In the genomic region with DNA sequence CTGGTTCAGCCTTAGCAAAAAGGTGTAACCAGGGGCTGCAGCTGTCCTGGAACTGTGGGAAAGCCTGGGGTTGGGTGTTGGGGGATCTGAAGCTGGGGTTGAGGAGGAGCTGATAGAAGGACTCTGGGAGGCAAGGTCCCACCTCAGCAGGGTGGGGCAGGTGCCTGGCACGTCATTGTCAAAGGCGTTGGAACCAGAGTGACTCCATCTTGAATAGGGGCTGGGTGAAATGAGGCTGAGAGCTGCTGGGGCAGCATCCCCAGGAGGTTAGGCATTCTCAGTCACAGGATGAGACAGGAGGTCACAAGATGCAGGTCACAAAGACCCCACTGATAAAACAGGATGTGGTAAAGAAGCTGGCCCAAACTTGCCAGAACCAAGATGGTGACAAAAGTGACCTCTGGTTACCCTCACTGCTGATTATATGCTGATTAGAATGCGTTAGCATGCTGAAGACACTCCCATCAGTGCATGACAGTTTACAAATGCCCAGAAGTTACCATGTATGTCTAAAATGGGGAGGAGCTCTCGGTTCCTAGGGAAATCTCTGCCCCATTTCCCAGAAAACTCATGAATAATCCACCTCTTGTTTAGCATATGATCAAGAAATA, we compare ENCODE assay signal across 1 cellular context.
TF ChIP-seq lines count a peak whose summit lies in the region.

No MANE protein-coding gene starts in this region.

TF ChIP-seq in WTC11, 78 proteins besides CTCF, POLR2A, EP300 and RAD21 (continued from another document):
- TF ChIP-seq, protein P1, sequence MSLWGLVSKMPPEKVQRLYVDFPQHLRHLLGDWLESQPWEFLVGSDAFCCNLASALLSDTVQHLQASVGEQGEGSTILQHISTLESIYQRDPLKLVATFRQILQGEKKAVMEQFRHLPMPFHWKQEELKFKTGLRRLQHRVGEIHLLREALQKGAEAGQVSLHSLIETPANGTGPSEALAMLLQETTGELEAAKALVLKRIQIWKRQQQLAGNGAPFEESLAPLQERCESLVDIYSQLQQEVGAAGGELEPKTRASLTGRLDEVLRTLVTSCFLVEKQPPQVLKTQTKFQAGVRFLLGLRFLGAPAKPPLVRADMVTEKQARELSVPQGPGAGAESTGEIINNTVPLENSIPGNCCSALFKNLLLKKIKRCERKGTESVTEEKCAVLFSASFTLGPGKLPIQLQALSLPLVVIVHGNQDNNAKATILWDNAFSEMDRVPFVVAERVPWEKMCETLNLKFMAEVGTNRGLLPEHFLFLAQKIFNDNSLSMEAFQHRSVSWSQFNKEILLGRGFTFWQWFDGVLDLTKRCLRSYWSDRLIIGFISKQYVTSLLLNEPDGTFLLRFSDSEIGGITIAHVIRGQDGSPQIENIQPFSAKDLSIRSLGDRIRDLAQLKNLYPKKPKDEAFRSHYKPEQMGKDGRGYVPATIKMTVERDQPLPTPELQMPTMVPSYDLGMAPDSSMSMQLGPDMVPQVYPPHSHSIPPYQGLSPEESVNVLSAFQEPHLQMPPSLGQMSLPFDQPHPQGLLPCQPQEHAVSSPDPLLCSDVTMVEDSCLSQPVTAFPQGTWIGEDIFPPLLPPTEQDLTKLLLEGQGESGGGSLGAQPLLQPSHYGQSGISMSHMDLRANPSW (CRISPR knock-in tag; conservative IDR thresholded peaks at IDR 0.05; ENCODE audit: low read depth), result no peak
- TF ChIP-seq, protein P2, sequence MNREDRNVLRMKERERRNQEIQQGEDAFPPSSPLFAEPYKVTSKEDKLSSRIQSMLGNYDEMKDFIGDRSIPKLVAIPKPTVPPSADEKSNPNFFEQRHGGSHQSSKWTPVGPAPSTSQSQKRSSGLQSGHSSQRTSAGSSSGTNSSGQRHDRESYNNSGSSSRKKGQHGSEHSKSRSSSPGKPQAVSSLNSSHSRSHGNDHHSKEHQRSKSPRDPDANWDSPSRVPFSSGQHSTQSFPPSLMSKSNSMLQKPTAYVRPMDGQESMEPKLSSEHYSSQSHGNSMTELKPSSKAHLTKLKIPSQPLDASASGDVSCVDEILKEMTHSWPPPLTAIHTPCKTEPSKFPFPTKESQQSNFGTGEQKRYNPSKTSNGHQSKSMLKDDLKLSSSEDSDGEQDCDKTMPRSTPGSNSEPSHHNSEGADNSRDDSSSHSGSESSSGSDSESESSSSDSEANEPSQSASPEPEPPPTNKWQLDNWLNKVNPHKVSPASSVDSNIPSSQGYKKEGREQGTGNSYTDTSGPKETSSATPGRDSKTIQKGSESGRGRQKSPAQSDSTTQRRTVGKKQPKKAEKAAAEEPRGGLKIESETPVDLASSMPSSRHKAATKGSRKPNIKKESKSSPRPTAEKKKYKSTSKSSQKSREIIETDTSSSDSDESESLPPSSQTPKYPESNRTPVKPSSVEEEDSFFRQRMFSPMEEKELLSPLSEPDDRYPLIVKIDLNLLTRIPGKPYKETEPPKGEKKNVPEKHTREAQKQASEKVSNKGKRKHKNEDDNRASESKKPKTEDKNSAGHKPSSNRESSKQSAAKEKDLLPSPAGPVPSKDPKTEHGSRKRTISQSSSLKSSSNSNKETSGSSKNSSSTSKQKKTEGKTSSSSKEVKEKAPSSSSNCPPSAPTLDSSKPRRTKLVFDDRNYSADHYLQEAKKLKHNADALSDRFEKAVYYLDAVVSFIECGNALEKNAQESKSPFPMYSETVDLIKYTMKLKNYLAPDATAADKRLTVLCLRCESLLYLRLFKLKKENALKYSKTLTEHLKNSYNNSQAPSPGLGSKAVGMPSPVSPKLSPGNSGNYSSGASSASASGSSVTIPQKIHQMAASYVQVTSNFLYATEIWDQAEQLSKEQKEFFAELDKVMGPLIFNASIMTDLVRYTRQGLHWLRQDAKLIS (CRISPR knock-in tag; IDR thresholded peaks at IDR 0.05; ENCODE audit: borderline replicate concordance), result no peak
- TF ChIP-seq, protein P3, sequence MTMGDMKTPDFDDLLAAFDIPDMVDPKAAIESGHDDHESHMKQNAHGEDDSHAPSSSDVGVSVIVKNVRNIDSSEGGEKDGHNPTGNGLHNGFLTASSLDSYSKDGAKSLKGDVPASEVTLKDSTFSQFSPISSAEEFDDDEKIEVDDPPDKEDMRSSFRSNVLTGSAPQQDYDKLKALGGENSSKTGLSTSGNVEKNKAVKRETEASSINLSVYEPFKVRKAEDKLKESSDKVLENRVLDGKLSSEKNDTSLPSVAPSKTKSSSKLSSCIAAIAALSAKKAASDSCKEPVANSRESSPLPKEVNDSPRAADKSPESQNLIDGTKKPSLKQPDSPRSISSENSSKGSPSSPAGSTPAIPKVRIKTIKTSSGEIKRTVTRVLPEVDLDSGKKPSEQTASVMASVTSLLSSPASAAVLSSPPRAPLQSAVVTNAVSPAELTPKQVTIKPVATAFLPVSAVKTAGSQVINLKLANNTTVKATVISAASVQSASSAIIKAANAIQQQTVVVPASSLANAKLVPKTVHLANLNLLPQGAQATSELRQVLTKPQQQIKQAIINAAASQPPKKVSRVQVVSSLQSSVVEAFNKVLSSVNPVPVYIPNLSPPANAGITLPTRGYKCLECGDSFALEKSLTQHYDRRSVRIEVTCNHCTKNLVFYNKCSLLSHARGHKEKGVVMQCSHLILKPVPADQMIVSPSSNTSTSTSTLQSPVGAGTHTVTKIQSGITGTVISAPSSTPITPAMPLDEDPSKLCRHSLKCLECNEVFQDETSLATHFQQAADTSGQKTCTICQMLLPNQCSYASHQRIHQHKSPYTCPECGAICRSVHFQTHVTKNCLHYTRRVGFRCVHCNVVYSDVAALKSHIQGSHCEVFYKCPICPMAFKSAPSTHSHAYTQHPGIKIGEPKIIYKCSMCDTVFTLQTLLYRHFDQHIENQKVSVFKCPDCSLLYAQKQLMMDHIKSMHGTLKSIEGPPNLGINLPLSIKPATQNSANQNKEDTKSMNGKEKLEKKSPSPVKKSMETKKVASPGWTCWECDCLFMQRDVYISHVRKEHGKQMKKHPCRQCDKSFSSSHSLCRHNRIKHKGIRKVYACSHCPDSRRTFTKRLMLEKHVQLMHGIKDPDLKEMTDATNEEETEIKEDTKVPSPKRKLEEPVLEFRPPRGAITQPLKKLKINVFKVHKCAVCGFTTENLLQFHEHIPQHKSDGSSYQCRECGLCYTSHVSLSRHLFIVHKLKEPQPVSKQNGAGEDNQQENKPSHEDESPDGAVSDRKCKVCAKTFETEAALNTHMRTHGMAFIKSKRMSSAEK (CRISPR knock-in tag; IDR thresholded peaks at IDR 0.05; ENCODE audit: borderline replicate concordance), result no peak
- TF ChIP-seq OVOL2 (CRISPR knock-in tag; IDR thresholded peaks at IDR 0.05; ENCODE audit: borderline replicate concordance) (no peak), ZNF232 (CRISPR knock-in tag; IDR thresholded peaks at IDR 0.05) (no peak), TEAD4 (CRISPR knock-in tag; IDR thresholded peaks at IDR 0.05) (no peak), NFATC4 (CRISPR knock-in tag; IDR thresholded peaks at IDR 0.05) (no peak), FOXK1 (CRISPR knock-in tag; IDR thresholded peaks at IDR 0.05) (no peak), GTF2I (CRISPR knock-in tag; conservative IDR thresholded peaks at IDR 0.05) (no peak)
- TF ChIP-seq, protein P4, sequence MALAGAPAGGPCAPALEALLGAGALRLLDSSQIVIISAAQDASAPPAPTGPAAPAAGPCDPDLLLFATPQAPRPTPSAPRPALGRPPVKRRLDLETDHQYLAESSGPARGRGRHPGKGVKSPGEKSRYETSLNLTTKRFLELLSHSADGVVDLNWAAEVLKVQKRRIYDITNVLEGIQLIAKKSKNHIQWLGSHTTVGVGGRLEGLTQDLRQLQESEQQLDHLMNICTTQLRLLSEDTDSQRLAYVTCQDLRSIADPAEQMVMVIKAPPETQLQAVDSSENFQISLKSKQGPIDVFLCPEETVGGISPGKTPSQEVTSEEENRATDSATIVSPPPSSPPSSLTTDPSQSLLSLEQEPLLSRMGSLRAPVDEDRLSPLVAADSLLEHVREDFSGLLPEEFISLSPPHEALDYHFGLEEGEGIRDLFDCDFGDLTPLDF (CRISPR knock-in tag; IDR thresholded peaks at IDR 0.05), result no peak
- TF ChIP-seq, protein P5, sequence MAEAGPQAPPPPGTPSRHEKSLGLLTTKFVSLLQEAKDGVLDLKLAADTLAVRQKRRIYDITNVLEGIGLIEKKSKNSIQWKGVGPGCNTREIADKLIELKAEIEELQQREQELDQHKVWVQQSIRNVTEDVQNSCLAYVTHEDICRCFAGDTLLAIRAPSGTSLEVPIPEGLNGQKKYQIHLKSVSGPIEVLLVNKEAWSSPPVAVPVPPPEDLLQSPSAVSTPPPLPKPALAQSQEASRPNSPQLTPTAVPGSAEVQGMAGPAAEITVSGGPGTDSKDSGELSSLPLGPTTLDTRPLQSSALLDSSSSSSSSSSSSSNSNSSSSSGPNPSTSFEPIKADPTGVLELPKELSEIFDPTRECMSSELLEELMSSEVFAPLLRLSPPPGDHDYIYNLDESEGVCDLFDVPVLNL (CRISPR knock-in tag; IDR thresholded peaks at IDR 0.05; ENCODE audit: borderline replicate concordance, low read depth), result no peak
